Comparison of ENCODE assay signal across 1 cellular context in genomic region chr10:124339119-124339807, GRCh38.
TF ChIP-seq lines count a peak whose summit lies in the region.

No MANE protein-coding gene starts in this region.

TF ChIP-seq in H1, 55 proteins besides CTCF, POLR2A, EP300 and RAD21 (continued from another document):
- TF ChIP-seq TAF7 (optimal IDR thresholded peaks at IDR 0.05; ENCODE audit: borderline replicate concordance, low read depth, low read length), result no peak
- no peak for TF ChIP-seq KDM1A (IDR thresholded peaks at IDR 0.05; ENCODE audit: borderline replicate concordance, low read length)
- no peak for TF ChIP-seq SIRT6 (IDR thresholded peaks at IDR 0.05; ENCODE audit: low read length)
